Comparison of ENCODE assay signal across 1 cellular context in the genomic region with DNA sequence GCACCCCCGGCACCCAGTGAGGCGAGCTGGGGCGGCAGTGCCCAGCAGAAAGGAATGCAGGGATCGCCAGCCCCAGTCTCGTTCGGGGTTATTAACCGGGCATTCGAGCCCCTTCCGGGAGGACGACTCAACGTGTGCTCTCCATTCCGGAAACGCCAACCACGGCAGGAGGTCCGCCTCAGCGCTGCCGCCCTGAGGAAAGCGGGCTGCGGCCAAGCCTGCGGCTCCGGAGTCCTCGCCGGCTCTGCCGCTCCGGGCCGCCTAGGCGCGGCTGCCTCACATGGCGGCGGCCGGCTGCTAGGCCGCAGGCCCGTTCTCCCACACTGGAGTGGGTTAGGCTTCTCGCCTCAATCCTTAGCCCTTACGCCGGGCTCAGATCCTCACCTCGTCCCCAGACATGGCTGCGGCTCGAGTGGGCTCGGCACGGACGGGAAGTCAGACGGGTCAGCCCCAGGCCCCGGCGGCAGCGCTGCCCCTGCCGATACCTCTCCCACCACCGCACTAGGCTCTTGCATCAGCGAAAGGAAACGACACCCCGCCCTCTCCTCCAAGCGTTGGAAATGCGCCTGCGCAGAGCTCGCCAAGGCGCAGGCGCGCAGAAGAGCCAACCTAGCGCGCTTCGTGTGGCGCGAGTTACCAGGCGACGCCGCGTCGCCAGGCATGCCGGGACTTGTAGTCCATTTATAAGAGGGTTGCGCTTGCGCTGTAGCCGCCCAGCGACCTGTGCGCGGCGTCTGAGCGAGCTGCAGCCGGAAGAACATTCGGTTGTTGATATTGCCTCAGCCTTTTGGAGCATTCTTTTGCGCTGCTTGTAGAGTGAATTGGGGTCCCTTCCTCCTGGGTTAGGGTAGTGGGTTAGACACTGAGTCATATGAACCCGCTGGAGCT.
TF ChIP-seq lines count a peak whose summit lies in the region.

A gene with protein sequence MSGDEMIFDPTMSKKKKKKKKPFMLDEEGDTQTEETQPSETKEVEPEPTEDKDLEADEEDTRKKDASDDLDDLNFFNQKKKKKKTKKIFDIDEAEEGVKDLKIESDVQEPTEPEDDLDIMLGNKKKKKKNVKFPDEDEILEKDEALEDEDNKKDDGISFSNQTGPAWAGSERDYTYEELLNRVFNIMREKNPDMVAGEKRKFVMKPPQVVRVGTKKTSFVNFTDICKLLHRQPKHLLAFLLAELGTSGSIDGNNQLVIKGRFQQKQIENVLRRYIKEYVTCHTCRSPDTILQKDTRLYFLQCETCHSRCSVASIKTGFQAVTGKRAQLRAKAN (minus strand): TSS at position 532 of the 888 bp plus-strand sequence. CDS start 133 bp downstream, at position 399.

TF ChIP-seq in HepG2, 621 proteins besides CTCF, POLR2A, EP300 and RAD21 (continued from another document and continues in another):
- no peak for TF ChIP-seq MBD4 (IDR thresholded peaks at IDR 0.05; ENCODE audit: borderline replicate concordance, low read length)
- no peak; the same call in 1 of the 2 replicates for TF ChIP-seq KAT2B (IDR thresholded peaks at IDR 0.05; ENCODE audit: borderline replicate concordance, low read depth, low read length)
- TF ChIP-seq RXRA (CRISPR knock-in tag; IDR thresholded peaks at IDR 0.05): peak; percentile 89
- TF ChIP-seq GLI4 (CRISPR knock-in tag; IDR thresholded peaks at IDR 0.05; ENCODE audit: borderline replicate concordance): peak; percentile 88; the same call in 1 of the 2 replicates
- TF ChIP-seq ZNF891 (CRISPR knock-in tag; IDR thresholded peaks at IDR 0.05): peak; percentile 92
- peak; percentile 69 for TF ChIP-seq SKI (IDR thresholded peaks at IDR 0.05; ENCODE audit: partially characterized antibody)
- TF ChIP-seq JUN (CRISPR knock-in tag; IDR thresholded peaks at IDR 0.05): 0 out of 2 replicates have a peak, but pooled peaks have one; percentile 62
- TF ChIP-seq MIER3 (CRISPR knock-in tag; IDR thresholded peaks at IDR 0.05; ENCODE audit: borderline replicate concordance): peak; percentile 89; the same call in 1 of the 2 replicates
- TF ChIP-seq ZNF331 (CRISPR knock-in tag; IDR thresholded peaks at IDR 0.05): peak; percentile 58
- TF ChIP-seq ZBTB44 (CRISPR knock-in tag; IDR thresholded peaks at IDR 0.05): peak; percentile 65; the same call in 1 of the 2 replicates
- no peak for TF ChIP-seq MLLT10 (CRISPR knock-in tag; IDR thresholded peaks at IDR 0.05)
- no peak for TF ChIP-seq FOXM1 (CRISPR knock-in tag; IDR thresholded peaks at IDR 0.05)
- TF ChIP-seq MAFK (conservative IDR thresholded peaks at IDR 0.05 in 1 of 2, IDR thresholded peaks at IDR 0.05 in 1 of 2; ENCODE audit: low read length in 2 of 2): 0 out of 4 replicates have a peak, but pooled peaks of 1 of the 2 experiments have one; percentile 19
- peak; percentile 99 for TF ChIP-seq CHCHD3 (CRISPR knock-in tag; IDR thresholded peaks at IDR 0.05)
- TF ChIP-seq FOXO1 (CRISPR knock-in tag; IDR thresholded peaks at IDR 0.05): peak; percentile 64
- peak; percentile 89 for TF ChIP-seq NAIF1 (CRISPR knock-in tag; IDR thresholded peaks at IDR 0.05; ENCODE audit: borderline replicate concordance)
- TF ChIP-seq RNF219 (CRISPR knock-in tag; IDR thresholded peaks at IDR 0.05): peak; percentile 74; the same call in 1 of the 2 replicates
- peak; percentile 82; the same call in 1 of the 2 replicates for TF ChIP-seq ZFAT (CRISPR knock-in tag; conservative IDR thresholded peaks at IDR 0.05)
- peak; percentile 92 for TF ChIP-seq ZNF816 (CRISPR knock-in tag; IDR thresholded peaks at IDR 0.05; ENCODE audit: borderline replicate concordance)
- peak; percentile 95 for TF ChIP-seq ZBTB38 (CRISPR knock-in tag; IDR thresholded peaks at IDR 0.05)
- TF ChIP-seq ZMYM3 (CRISPR knock-in tag; IDR thresholded peaks at IDR 0.05): peak; percentile 24; the same call in 1 of the 2 replicates
- peak; percentile 84; the same call in 1 of the 2 replicates for TF ChIP-seq HINFP (CRISPR knock-in tag; IDR thresholded peaks at IDR 0.05; ENCODE audit: low read depth)
- TF ChIP-seq, protein P1, sequence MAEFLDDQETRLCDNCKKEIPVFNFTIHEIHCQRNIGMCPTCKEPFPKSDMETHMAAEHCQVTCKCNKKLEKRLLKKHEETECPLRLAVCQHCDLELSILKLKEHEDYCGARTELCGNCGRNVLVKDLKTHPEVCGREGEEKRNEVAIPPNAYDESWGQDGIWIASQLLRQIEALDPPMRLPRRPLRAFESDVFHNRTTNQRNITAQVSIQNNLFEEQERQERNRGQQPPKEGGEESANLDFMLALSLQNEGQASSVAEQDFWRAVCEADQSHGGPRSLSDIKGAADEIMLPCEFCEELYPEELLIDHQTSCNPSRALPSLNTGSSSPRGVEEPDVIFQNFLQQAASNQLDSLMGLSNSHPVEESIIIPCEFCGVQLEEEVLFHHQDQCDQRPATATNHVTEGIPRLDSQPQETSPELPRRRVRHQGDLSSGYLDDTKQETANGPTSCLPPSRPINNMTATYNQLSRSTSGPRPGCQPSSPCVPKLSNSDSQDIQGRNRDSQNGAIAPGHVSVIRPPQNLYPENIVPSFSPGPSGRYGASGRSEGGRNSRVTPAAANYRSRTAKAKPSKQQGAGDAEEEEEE (CRISPR knock-in tag; IDR thresholded peaks at IDR 0.05; ENCODE audit: borderline replicate concordance): peak; percentile 96; the same call in 1 of the 2 replicates
- peak; percentile 94; the same call in 1 of the 2 replicates for TF ChIP-seq ZNF138 (CRISPR knock-in tag; IDR thresholded peaks at IDR 0.05; ENCODE audit: low read depth)
- TF ChIP-seq U2AF2 (IDR thresholded peaks at IDR 0.05; ENCODE audit: low read depth, low read length): peak; percentile 58; the same call in 1 of the 2 replicates
- TF ChIP-seq ZNF740 (CRISPR knock-in tag; IDR thresholded peaks at IDR 0.05): peak; percentile 75
- TF ChIP-seq ZNF678 (CRISPR knock-in tag; IDR thresholded peaks at IDR 0.05): peak; percentile 98
- TF ChIP-seq ZNF768 (CRISPR knock-in tag; IDR thresholded peaks at IDR 0.05): peak; percentile 87
- TF ChIP-seq ZNF160 (CRISPR knock-in tag; IDR thresholded peaks at IDR 0.05): peak; percentile 83; the same call in 1 of the 2 replicates
- TF ChIP-seq SRSF4 (IDR thresholded peaks at IDR 0.05; ENCODE audit: low read depth, low read length, poor library complexity, severe bottlenecking): no peak
- TF ChIP-seq, protein P2, sequence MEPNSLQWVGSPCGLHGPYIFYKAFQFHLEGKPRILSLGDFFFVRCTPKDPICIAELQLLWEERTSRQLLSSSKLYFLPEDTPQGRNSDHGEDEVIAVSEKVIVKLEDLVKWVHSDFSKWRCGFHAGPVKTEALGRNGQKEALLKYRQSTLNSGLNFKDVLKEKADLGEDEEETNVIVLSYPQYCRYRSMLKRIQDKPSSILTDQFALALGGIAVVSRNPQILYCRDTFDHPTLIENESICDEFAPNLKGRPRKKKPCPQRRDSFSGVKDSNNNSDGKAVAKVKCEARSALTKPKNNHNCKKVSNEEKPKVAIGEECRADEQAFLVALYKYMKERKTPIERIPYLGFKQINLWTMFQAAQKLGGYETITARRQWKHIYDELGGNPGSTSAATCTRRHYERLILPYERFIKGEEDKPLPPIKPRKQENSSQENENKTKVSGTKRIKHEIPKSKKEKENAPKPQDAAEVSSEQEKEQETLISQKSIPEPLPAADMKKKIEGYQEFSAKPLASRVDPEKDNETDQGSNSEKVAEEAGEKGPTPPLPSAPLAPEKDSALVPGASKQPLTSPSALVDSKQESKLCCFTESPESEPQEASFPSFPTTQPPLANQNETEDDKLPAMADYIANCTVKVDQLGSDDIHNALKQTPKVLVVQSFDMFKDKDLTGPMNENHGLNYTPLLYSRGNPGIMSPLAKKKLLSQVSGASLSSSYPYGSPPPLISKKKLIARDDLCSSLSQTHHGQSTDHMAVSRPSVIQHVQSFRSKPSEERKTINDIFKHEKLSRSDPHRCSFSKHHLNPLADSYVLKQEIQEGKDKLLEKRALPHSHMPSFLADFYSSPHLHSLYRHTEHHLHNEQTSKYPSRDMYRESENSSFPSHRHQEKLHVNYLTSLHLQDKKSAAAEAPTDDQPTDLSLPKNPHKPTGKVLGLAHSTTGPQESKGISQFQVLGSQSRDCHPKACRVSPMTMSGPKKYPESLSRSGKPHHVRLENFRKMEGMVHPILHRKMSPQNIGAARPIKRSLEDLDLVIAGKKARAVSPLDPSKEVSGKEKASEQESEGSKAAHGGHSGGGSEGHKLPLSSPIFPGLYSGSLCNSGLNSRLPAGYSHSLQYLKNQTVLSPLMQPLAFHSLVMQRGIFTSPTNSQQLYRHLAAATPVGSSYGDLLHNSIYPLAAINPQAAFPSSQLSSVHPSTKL (CRISPR knock-in tag; IDR thresholded peaks at IDR 0.05): peak; percentile 74
- no peak for TF ChIP-seq LCORL (IDR thresholded peaks at IDR 0.05)
- TF ChIP-seq LCORL (CRISPR knock-in tag; IDR thresholded peaks at IDR 0.05): peak; percentile 92
- peak; percentile 98 for TF ChIP-seq GMEB1 (CRISPR knock-in tag; IDR thresholded peaks at IDR 0.05; ENCODE audit: borderline replicate concordance)
- peak; percentile 99 for TF ChIP-seq ZNF619 (CRISPR knock-in tag; IDR thresholded peaks at IDR 0.05)
- TF ChIP-seq, protein P3, sequence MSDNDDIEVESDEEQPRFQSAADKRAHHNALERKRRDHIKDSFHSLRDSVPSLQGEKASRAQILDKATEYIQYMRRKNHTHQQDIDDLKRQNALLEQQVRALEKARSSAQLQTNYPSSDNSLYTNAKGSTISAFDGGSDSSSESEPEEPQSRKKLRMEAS (IDR thresholded peaks at IDR 0.05): peak; percentile 93
- TF ChIP-seq JUNB (CRISPR knock-in tag; IDR thresholded peaks at IDR 0.05; ENCODE audit: borderline replicate concordance): no peak
- peak; percentile 56; the same call in 1 of the 2 replicates for TF ChIP-seq SIN3B (IDR thresholded peaks at IDR 0.05; ENCODE audit: low read length)
- peak; percentile 15 for TF ChIP-seq RBAK (CRISPR knock-in tag; IDR thresholded peaks at IDR 0.05)
- no peak for TF ChIP-seq EHMT2 (IDR thresholded peaks at IDR 0.05; ENCODE audit: borderline replicate concordance, low read depth, low read length)
- peak; percentile 95 for TF ChIP-seq SMYD3 (CRISPR knock-in tag; IDR thresholded peaks at IDR 0.05)
- TF ChIP-seq NFIC (IDR thresholded peaks at IDR 0.05; ENCODE audit: low read length): no peak; the same call in 1 of the 2 replicates
- peak; percentile 94 for TF ChIP-seq ZNF530 (CRISPR knock-in tag; IDR thresholded peaks at IDR 0.05; ENCODE audit: low read depth)
- peak; percentile 88; the same call in 1 of the 2 replicates for TF ChIP-seq ZNF572 (CRISPR knock-in tag; IDR thresholded peaks at IDR 0.05)
- TF ChIP-seq, protein P4, sequence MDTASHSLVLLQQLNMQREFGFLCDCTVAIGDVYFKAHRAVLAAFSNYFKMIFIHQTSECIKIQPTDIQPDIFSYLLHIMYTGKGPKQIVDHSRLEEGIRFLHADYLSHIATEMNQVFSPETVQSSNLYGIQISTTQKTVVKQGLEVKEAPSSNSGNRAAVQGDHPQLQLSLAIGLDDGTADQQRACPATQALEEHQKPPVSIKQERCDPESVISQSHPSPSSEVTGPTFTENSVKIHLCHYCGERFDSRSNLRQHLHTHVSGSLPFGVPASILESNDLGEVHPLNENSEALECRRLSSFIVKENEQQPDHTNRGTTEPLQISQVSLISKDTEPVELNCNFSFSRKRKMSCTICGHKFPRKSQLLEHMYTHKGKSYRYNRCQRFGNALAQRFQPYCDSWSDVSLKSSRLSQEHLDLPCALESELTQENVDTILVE (CRISPR knock-in tag; IDR thresholded peaks at IDR 0.05): peak; percentile 80
